In genomic region chr14:35470775-35471174, GRCh38 we compare ENCODE assay signal across 11 cellular contexts.
DNase-seq lines count a peak whose midpoint lies in the region; ATAC-seq and TF ChIP-seq lines count a peak whose summit lies in the region.
"Had no signal": no experiment of that assay in that cellular context is flagged by ENCODE, and none has a peak within 500 bp of the region (broad histone marks: within the 10 kb centered on the region; RNA-seq: fewer than 3 reads in every experiment).

No MANE protein-coding gene starts in this region.

- H3K4me1 ChIP-seq in cardiac muscle cell (ENCODE audit: low read depth) = no peaks in the 10 kb centered on the region
- H3K4me1 ChIP-seq in SJCRH30 = no peaks in the 10 kb centered on the region

- DNase-seq in cardiac muscle cell (ENCODE audit: low read depth in 1 of 2, low spot score in 1 of 2) (peak; percentile 45 to 46), cardiac septum (ENCODE audit: low spot score) (no peak), SJCRH30 (peak; percentile 14 to 35), fibroblast of peridontal ligament (ENCODE audit: extremely low read depth) (peak; percentile 25), stromal cell of bone marrow (ENCODE audit: low read depth) (peak; percentile 11), globus pallidus (ENCODE audit: low spot score) (no peak)
- no peak for DNase-seq in activated CD4-positive, CD25-positive, alpha-beta regulatory T cell treated with anti-CD3 and anti-CD28 coated beads, Interleukin-2, amount 50 U/mL, for 72 hours
- DNase-seq: activated T-cell treated with anti-CD3 and anti-CD28 coated beads, Interleukin-2, amount 50 U/mL, for 24 hours; naive B cell; NCI-H510A had no signal

- H3K9me3 ChIP-seq in cardiac muscle cell (ENCODE audit: low read depth) (no peaks in the 10 kb centered on the region), SJCRH30 (replicated peaks) (no peaks in the 10 kb centered on the region)

- no peak for TF ChIP-seq CTCF in cardiac muscle cell (IDR thresholded peaks at IDR 0.05; ENCODE audit: low read depth, low read length)

- H3K27me3 ChIP-seq in cardiac muscle cell (no peaks in the 10 kb centered on the region), SJCRH30 (no peaks in the 10 kb centered on the region)

- no peak for ATAC-seq in HG02884 (IDR thresholded peaks at IDR 0.05; ENCODE audit: unreplicated experiment)

- H3K27ac ChIP-seq in cardiac muscle cell (no peak overlapping the region), SJCRH30 (no peak overlapping the region)

- H3K36me3 ChIP-seq in cardiac muscle cell (no peaks in the 10 kb centered on the region), SJCRH30 (no peaks in the 10 kb centered on the region)

- intact Hi-C loops in cardiac septum (cut with DNase I) = no loop called here

- H3K4me3 ChIP-seq in cardiac muscle cell (no peak overlapping the region), SJCRH30 (no peak overlapping the region)

Comparison
In these comparisons a context has a peak if more than half of its experiments do, and no peak if none do; other contexts are left out.
1. DNase-seq: peak in cardiac muscle cell (2 of 2), SJCRH30 (2 of 2), fibroblast of peridontal ligament (single experiment) and stromal cell of bone marrow (single experiment); none in cardiac septum (single experiment), globus pallidus (single experiment) and activated CD4-positive, CD25-positive, alpha-beta regulatory T cell treated with anti-CD3 and anti-CD28 coated beads, Interleukin-2, amount 50 U/mL, for 72 hours (single experiment).